Comparison of ENCODE assay signal across 8 cellular contexts in genomic region chr5:34188001-34188822, GRCh38.
A peak's percentile ranks its signal among the peaks of the same experiment; 100 is the strongest.
DNase-seq lines count a peak whose midpoint lies in the region; ATAC-seq and TF ChIP-seq lines count a peak whose summit lies in the region.
"Not testable (repeated sequence)": the region's sequence is repeated elsewhere in the genome, so short reads cannot be mapped to it uniquely, and the experiment has no call there.

No MANE protein-coding gene starts in this region.

- not testable (repeated sequence) for H3K27me3 Mint-ChIP-seq in CD4-positive, alpha-beta memory T cell; T-cell; activated naive CD4-positive, alpha-beta T cell treated with anti-CD3 and anti-CD28 coated beads, Interleukin-2, amount 10 ng/mL, durations not matched to agents 7 days and 5 days; progenitor cell of endocrine pancreas

- H3K27me3 ChIP-seq in CD4-positive, alpha-beta memory T cell (ENCODE audit: insufficient read depth, low read length); HL-60 (ENCODE audit: insufficient read depth, poor library complexity, severe bottlenecking); esophagus muscularis mucosa; stomach: not testable (repeated sequence)

- not testable (repeated sequence) for TF ChIP-seq POLR2A in esophagus muscularis mucosa (IDR thresholded peaks at IDR 0.05; ENCODE audit: low read depth); stomach (IDR thresholded peaks at IDR 0.05)

- H3K27ac ChIP-seq in CD4-positive, alpha-beta memory T cell (ENCODE audit: low read depth, low read length); HL-60 (replicated peaks); esophagus muscularis mucosa (replicated peaks in 1 of 4); stomach: not testable (repeated sequence)

- CTCF ChIA-PET in CD4-positive, alpha-beta memory T cell (lab: Charles Lee; ENCODE audit: partially characterized antibody); T-cell (lab: Charles Lee); activated naive CD4-positive, alpha-beta T cell treated with anti-CD3 and anti-CD28 coated beads, Interleukin-2, amount 10 ng/mL, durations not matched to agents 7 days and 5 days (lab: Charles Lee): not testable (repeated sequence)

- not testable (repeated sequence) for H3K36me3 ChIP-seq in CD4-positive, alpha-beta memory T cell (ENCODE audit: insufficient read depth, low read length)
- H3K36me3 ChIP-seq in esophagus muscularis mucosa (peaks cover 13 to 34% (median 18%) of the 10 kb centered on the region in 4 donors), stomach (peaks cover 7 to 47% (median 30%) of the 10 kb centered on the region in 4 donors)

- not testable (repeated sequence) for H3K4me1 Mint-ChIP-seq in CD4-positive, alpha-beta memory T cell; activated naive CD4-positive, alpha-beta T cell treated with anti-CD3 and anti-CD28 coated beads, Interleukin-2, amount 10 ng/mL, durations not matched to agents 7 days and 5 days; progenitor cell of endocrine pancreas (ENCODE audit: low read depth)
- H3K4me1 Mint-ChIP-seq in T-cell: peaks cover 1 to 17% (median 2%) of the 10 kb centered on the region in 3 donors

- H3K9me3 ChIP-seq in CD4-positive, alpha-beta memory T cell (ENCODE audit: control insufficient read depth in 1 of 2, low read length in 2 of 2); esophagus muscularis mucosa; stomach: not testable (repeated sequence)

- POLR2A ChIA-PET in CD4-positive, alpha-beta memory T cell (lab: Charles Lee; ENCODE audit: partially characterized antibody); T-cell (lab: Charles Lee): not testable (repeated sequence)

- H3K4me3 ChIP-seq in CD4-positive, alpha-beta memory T cell (ENCODE audit: low read length in 2 of 2); HL-60 (replicated peaks; ENCODE audit: insufficient read depth, low read length); esophagus muscularis mucosa; stomach: not testable (repeated sequence)

- not testable (repeated sequence) for H3K4me1 ChIP-seq in CD4-positive, alpha-beta memory T cell (ENCODE audit: insufficient read depth, low read length); esophagus muscularis mucosa; stomach

- not testable (repeated sequence) for H3K9me3 Mint-ChIP-seq in CD4-positive, alpha-beta memory T cell; T-cell; activated naive CD4-positive, alpha-beta T cell treated with anti-CD3 and anti-CD28 coated beads, Interleukin-2, amount 10 ng/mL, durations not matched to agents 7 days and 5 days; progenitor cell of endocrine pancreas (ENCODE audit: low read depth)

- TF ChIP-seq EP300 in esophagus muscularis mucosa (IDR thresholded peaks at IDR 0.05); stomach (IDR thresholded peaks at IDR 0.05): not testable (repeated sequence)

- H3K27ac Mint-ChIP-seq in CD4-positive, alpha-beta memory T cell: peak overlapping the region in 1 of 7 donors; percentile 6
- H3K27ac Mint-ChIP-seq in T-cell: not testable (repeated sequence)
- H3K27ac Mint-ChIP-seq in activated naive CD4-positive, alpha-beta T cell treated with anti-CD3 and anti-CD28 coated beads, Interleukin-2, amount 10 ng/mL, durations not matched to agents 7 days and 5 days: peak overlapping the region; percentile 8
- H3K27ac Mint-ChIP-seq in progenitor cell of endocrine pancreas: peak overlapping the region; percentile 1

- not testable (repeated sequence) for ATAC-seq in T-cell (replicated peaks in 1 of 4)

- DNase-seq in CD4-positive, alpha-beta memory T cell: peak in 4 of 5 donors; percentile 38 to 50 (median 43)
- DNase-seq in HL-60 (ENCODE audit: low read depth in 1 of 2, low spot score in 1 of 2) (peak; percentile 55 to 84), T-cell (peak in 24 of 34 experiments; percentile 20 to 60 (median 46)), esophagus muscularis mucosa (ENCODE audit: extremely low spot score) (peak; percentile 91), kidney tubule cell (ENCODE audit: low spot score) (peak; percentile 35), progenitor cell of endocrine pancreas (ENCODE audit: low spot score, unreplicated experiment) (peak; percentile 74), stomach (peak; percentile 49)
- peak; percentile 62 for DNase-seq in activated naive CD4-positive, alpha-beta T cell treated with anti-CD3 and anti-CD28 coated beads, Interleukin-2, amount 10 ng/mL, durations not matched to agents 7 days and 5 days

- WGBS in esophagus muscularis mucosa: 88% methylated on average over 8 of the region's 11 CpGs
- WGBS in stomach, 5 donors: 89 to 96% (median 94%) methylated on average over 9 to 10 of the region's 11 CpGs

- TF ChIP-seq CTCF in HL-60 (IDR thresholded peaks at IDR 0.05; ENCODE audit: insufficient read depth, low read length): not testable (repeated sequence)
- TF ChIP-seq CTCF in esophagus muscularis mucosa (IDR thresholded peaks at IDR 0.05): peak in 2 of 3 experiments; percentile 34 to 36
- peak; percentile 60 for TF ChIP-seq CTCF in progenitor cell of endocrine pancreas (IDR thresholded peaks at IDR 0.05; ENCODE audit: unreplicated experiment)
- peak in 1 of 7 experiments; percentile 17 for TF ChIP-seq CTCF in stomach (IDR thresholded peaks at IDR 0.05)

- H3K4me3 Mint-ChIP-seq in CD4-positive, alpha-beta memory T cell; T-cell; activated naive CD4-positive, alpha-beta T cell treated with anti-CD3 and anti-CD28 coated beads, Interleukin-2, amount 10 ng/mL, durations not matched to agents 7 days and 5 days; progenitor cell of endocrine pancreas (ENCODE audit: low read depth): not testable (repeated sequence)

- peaks cover 26% of the 10 kb centered on the region in 2 donors for H3K36me3 Mint-ChIP-seq in CD4-positive, alpha-beta memory T cell
- peaks cover 46% of the 10 kb centered on the region for H3K36me3 Mint-ChIP-seq in T-cell
- not testable (repeated sequence) for H3K36me3 Mint-ChIP-seq in activated naive CD4-positive, alpha-beta T cell treated with anti-CD3 and anti-CD28 coated beads, Interleukin-2, amount 10 ng/mL, durations not matched to agents 7 days and 5 days
- peaks cover 33% of the 10 kb centered on the region for H3K36me3 Mint-ChIP-seq in progenitor cell of endocrine pancreas (ENCODE audit: insufficient read depth)

- intact Hi-C loops in CD4-positive, alpha-beta memory T cell (cut with micrococcal nuclease); esophagus muscularis mucosa (cut with DNase I); stomach (cut with DNase I; ENCODE audit: low total_unique reads): not testable (repeated sequence)

Comparison
In these comparisons a context has a peak if more than half of its experiments do, and no peak if none do; other contexts are left out.
1. DNase-seq: peak in every context shown above with its lines; median percentile 91 in esophagus muscularis mucosa; 74 in progenitor cell of endocrine pancreas; 70 in HL-60; 62 in activated naive CD4-positive, alpha-beta T cell treated with anti-CD3 and anti-CD28 coated beads, Interleukin-2, amount 10 ng/mL, durations not matched to agents 7 days and 5 days; 49 in stomach; 46 in T-cell; 43 in CD4-positive, alpha-beta memory T cell; 35 in kidney tubule cell.